Comparison of ENCODE assay signal across 1 cellular context in genomic region chr1:3292868-3293562, GRCh38.
TF ChIP-seq lines count a peak whose summit lies in the region.

No MANE protein-coding gene starts in this region.

TF ChIP-seq in HepG2, 621 proteins besides CTCF, POLR2A, EP300 and RAD21 (continued from another document and continues in another):
- TF ChIP-seq ZBTB2 (CRISPR knock-in tag; IDR thresholded peaks at IDR 0.05; ENCODE audit: low read depth) (0 out of 2 replicates have a peak, but pooled peaks have one; percentile 19), BORCS8-MEF2B (CRISPR knock-in tag; IDR thresholded peaks at IDR 0.05) (no peak), ZBTB1 (CRISPR knock-in tag; IDR thresholded peaks at IDR 0.05; ENCODE audit: borderline replicate concordance) (no peak), RCOR2 (CRISPR knock-in tag; IDR thresholded peaks at IDR 0.05) (peak; percentile 40; the same call in 1 of the 2 replicates), PAXIP1 (CRISPR knock-in tag; conservative IDR thresholded peaks at IDR 0.05) (peak; percentile 86), ZNF605 (CRISPR knock-in tag; IDR thresholded peaks at IDR 0.05) (peak; percentile 72; the same call in 1 of the 2 replicates), ZNF513 (CRISPR knock-in tag; conservative IDR thresholded peaks at IDR 0.05) (no peak), ZNF574 (CRISPR knock-in tag; IDR thresholded peaks at IDR 0.05) (peak; percentile 23; the same call in 1 of the 2 replicates), ZNF34 (CRISPR knock-in tag; IDR thresholded peaks at IDR 0.05; ENCODE audit: borderline replicate concordance) (no peak), BHLHE40 (IDR thresholded peaks at IDR 0.05; ENCODE audit: low read length) (peak; percentile 64), HNRNPH1 (optimal IDR thresholded peaks at IDR 0.05; ENCODE audit: low read depth, low read length) (no peak), TFDP1 (CRISPR knock-in tag; IDR thresholded peaks at IDR 0.05; ENCODE audit: borderline replicate concordance) (peak; percentile 35; the same call in 1 of the 2 replicates), MAFK (conservative IDR thresholded peaks at IDR 0.05 in 1 of 2, IDR thresholded peaks at IDR 0.05 in 1 of 2; ENCODE audit: low read length in 2 of 2) (no peak), ONECUT2 (CRISPR knock-in tag; IDR thresholded peaks at IDR 0.05) (no peak), NCOA2 (CRISPR knock-in tag; IDR thresholded peaks at IDR 0.05) (peak; percentile 61; the same call in 1 of the 2 replicates), HOXA3 (CRISPR knock-in tag; IDR thresholded peaks at IDR 0.05) (peak; percentile 55; the same call in 1 of the 2 replicates), HNF4A (CRISPR knock-in tag; IDR thresholded peaks at IDR 0.05) (peak; percentile 34; the same call in 1 of the 2 replicates), NFAT5 (CRISPR knock-in tag; IDR thresholded peaks at IDR 0.05) (0 out of 2 replicates have a peak, but pooled peaks have one; percentile 36), ZNF674 (CRISPR knock-in tag; IDR thresholded peaks at IDR 0.05; ENCODE audit: low read depth) (no peak), ZBTB40 (IDR thresholded peaks at IDR 0.05) (no peak), ZBTB40 (CRISPR knock-in tag; IDR thresholded peaks at IDR 0.05) (no peak), SNAPC2 (CRISPR knock-in tag; IDR thresholded peaks at IDR 0.05) (no peak), U2AF2 (IDR thresholded peaks at IDR 0.05; ENCODE audit: low read depth, low read length) (no peak), PCBP1 (IDR thresholded peaks at IDR 0.05; ENCODE audit: borderline replicate concordance, low read depth, low read length) (0 out of 2 replicates have a peak, but pooled peaks have one; percentile 36), ZBTB20 (CRISPR knock-in tag; IDR thresholded peaks at IDR 0.05; ENCODE audit: borderline replicate concordance, low read depth) (peak; percentile 34; the same call in 1 of the 2 replicates), GATAD2A (CRISPR knock-in tag; IDR thresholded peaks at IDR 0.05) (peak; percentile 52; the same call in 1 of the 2 replicates), ZFX (CRISPR knock-in tag; IDR thresholded peaks at IDR 0.05; ENCODE audit: low read depth) (peak; percentile 45; the same call in 1 of the 2 replicates), HNRNPLL (IDR thresholded peaks at IDR 0.05; ENCODE audit: low read depth, low read length, poor library complexity, severe bottlenecking) (peak; percentile 37)
